ENCODE assay signal across 25 cellular contexts in the genomic region with DNA sequence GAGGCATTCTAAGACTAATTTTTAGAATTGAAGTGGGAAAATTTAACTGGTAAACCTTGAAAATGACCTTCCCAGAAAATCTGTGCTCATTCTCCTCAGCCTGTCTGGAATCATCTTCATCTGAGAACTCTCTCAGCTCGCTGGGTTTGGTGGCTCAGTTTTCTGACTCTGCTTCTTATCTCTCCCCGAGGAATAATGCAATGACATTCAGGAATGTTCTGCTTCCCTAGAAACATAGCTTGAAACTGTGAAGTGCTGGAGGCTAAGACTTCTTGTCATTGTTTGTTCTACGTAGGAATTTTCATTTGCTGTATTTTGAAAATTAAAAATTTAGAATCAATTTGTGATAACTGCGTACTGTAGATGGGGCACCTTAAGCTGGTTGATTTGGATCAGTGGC.
"Had no signal": no experiment of that assay in that cellular context is flagged by ENCODE, and none has a peak within 500 bp of the region (broad histone marks: within the 10 kb centered on the region; RNA-seq: fewer than 3 reads in every experiment).

No MANE protein-coding gene starts in this region.

- H3K27me3 ChIP-seq: body of pancreas, gastrocnemius medialis, neural progenitor cell, testis, vagina had no signal

- H3K9me3 Mint-ChIP-seq: activated naive CD8-positive, alpha-beta T cell treated with anti-CD3 and anti-CD28 coated beads for 36 hours; activated T-cell treated with anti-CD3 and anti-CD28 coated beads, Interleukin-2, amount 50 U/mL, for 4 hours; activated T-helper 2 cell treated with anti-CD3 and anti-CD28 coated beads, Interferon-gamma antibody, Interleukin-2, Interleukin-4, amounts not matched to agents 10 μg/mL and 5 μg/mL and 100 μg/mL, durations not matched to agents 14 hours and 24 hours and 36 hours; dendritic cell treated with granulocyte-macrophage colony-stimulating factor and Interleukin-4, amounts not matched to agents 40 ng/mL and 50 ng/mL, for 4 days; naive thymus-derived CD8-positive, alpha-beta T cell; neural progenitor cell; type B pancreatic cell had no signal

- H3K4me3 Mint-ChIP-seq: activated naive CD8-positive, alpha-beta T cell treated with anti-CD3 and anti-CD28 coated beads for 36 hours; activated T-cell treated with anti-CD3 and anti-CD28 coated beads, Interleukin-2, amount 50 U/mL, for 4 hours; dendritic cell treated with granulocyte-macrophage colony-stimulating factor and Interleukin-4, amounts not matched to agents 40 ng/mL and 50 ng/mL, for 4 days; naive thymus-derived CD8-positive, alpha-beta T cell; neural progenitor cell; type B pancreatic cell had no signal

- ATAC-seq: activated T-cell treated with anti-CD3 and anti-CD28 coated beads, Interleukin-2, amount 50 U/mL, for 4 hours; body of pancreas; gastrocnemius medialis; left lobe of liver; lower lobe of right lung; naive thymus-derived CD8-positive, alpha-beta T cell had no signal

- H2AFZ ChIP-seq: neural progenitor cell had no signal

- DNase-seq: activated CD4-positive, alpha-beta T cell treated with anti-CD3 and anti-CD28 coated beads for 4 hours; activated CD4-positive, alpha-beta T cell treated with anti-CD3 and anti-CD28 coated beads, Interleukin-2, amount 50 U/mL, for 48 hours; activated CD4-positive, CD25-positive, alpha-beta regulatory T cell; activated CD8-positive, alpha-beta memory T cell treated with anti-CD3 and anti-CD28 coated beads, Interleukin-2, amount 50 U/mL, for 48 hours; activated naive CD4-positive, alpha-beta T cell treated with Interleukin-2 at 50 U/mL for 16 hours; activated naive CD8-positive, alpha-beta T cell treated with anti-CD3 and anti-CD28 coated beads for 36 hours; activated T-cell treated with anti-CD3 and anti-CD28 coated beads, Interleukin-2, amount 50 U/mL, for 4 hours; body of pancreas; caudate nucleus; effector CD8-positive, alpha-beta T cell; gastrocnemius medialis; head of caudate nucleus; lower lobe of right lung; naive thymus-derived CD8-positive, alpha-beta T cell; spleen; stimulated activated CD4-positive, alpha-beta T cell treated with anti-CD3 and anti-CD28 coated beads, Interleukin-4, amount 100 ng/mL, for 1 hour; stimulated activated naive CD4-positive, alpha-beta T cell; T1000; testis had no signal

- H3K27ac ChIP-seq: body of pancreas, gastrocnemius medialis, lower lobe of right lung, neural progenitor cell, spleen, testis, vagina had no signal

- H3K27ac Mint-ChIP-seq: activated naive CD8-positive, alpha-beta T cell treated with anti-CD3 and anti-CD28 coated beads for 36 hours; activated T-helper 2 cell treated with anti-CD3 and anti-CD28 coated beads, Interferon-gamma antibody, Interleukin-2, Interleukin-4, amounts not matched to agents 10 μg/mL and 5 μg/mL and 100 μg/mL, durations not matched to agents 14 hours and 24 hours and 36 hours; dendritic cell treated with granulocyte-macrophage colony-stimulating factor and Interleukin-4, amounts not matched to agents 40 ng/mL and 50 ng/mL, for 4 days; naive thymus-derived CD8-positive, alpha-beta T cell; neural progenitor cell; type B pancreatic cell had no signal

- H3K4me3 ChIP-seq: body of pancreas, gastrocnemius medialis, lower lobe of right lung, neural progenitor cell, spleen, testis, vagina had no signal

- H3K36me3 ChIP-seq: gastrocnemius medialis, lower lobe of right lung, neural progenitor cell, spleen, vagina had no signal

- H3K9me3 ChIP-seq: body of pancreas, gastrocnemius medialis, lower lobe of right lung, spleen, testis, vagina had no signal

- H3K27me3 Mint-ChIP-seq: type B pancreatic cell had no signal

- H3K36me3 Mint-ChIP-seq: activated naive CD8-positive, alpha-beta T cell treated with anti-CD3 and anti-CD28 coated beads for 36 hours; naive thymus-derived CD8-positive, alpha-beta T cell; neural progenitor cell; type B pancreatic cell had no signal

- H3K4me1 ChIP-seq: lower lobe of right lung, testis had no signal
